Comparison of ENCODE assay signal across 8 cellular contexts in the genomic region with DNA sequence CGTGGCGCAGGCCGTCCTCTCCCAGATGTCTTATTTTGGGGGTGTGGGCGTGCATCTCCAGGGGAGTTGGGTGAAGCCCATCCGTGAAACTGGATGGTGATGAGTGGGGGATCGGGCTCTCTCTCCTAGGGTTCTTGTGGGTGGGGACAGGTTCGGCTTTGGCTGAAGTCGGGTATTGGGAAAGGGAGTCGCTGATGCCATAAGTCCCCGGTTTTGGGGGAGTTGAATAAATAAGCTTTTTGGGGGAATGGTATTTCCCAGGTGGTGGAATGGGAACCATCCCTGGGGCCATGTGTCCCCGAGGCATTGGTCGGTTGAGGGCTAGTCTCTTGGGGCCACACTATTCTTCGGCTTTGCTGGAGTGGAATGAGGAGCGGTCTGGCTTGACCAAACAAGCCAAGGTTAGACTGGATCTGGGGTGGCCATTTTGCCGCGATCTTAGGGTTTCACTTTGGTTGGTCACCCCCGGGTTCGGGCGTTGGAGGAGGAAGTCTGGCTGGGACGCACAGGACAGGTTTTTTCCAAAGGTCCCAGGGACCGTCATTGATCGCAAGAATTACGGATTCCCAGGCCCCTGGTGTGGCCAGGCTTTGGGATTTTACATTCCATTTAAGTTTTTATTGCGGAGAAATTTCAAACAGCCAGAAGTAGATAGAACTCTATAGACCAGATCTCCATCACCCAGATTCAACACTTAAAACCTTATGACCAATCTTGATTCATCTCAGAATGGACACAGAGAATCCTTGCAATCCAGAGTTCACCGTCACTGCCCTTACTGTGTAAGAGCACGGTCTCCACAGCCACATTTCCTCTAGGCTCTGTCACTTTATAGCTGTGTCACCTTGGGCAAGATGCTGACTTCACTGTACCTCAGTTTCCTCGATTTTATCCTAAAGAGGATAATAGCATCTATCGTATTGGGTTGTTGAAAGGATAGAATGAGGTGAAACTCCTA. TPM values are rescaled to one million over a fixed set of nuclear protein-coding genes. Genes with fewer than 3 reads are reported as not detected.
DNase-seq lines count a peak whose midpoint lies in the region; ATAC-seq and TF ChIP-seq lines count a peak whose summit lies in the region.

No MANE protein-coding gene starts in this region.

- H3K79me2 ChIP-seq in GM23338 (replicated peaks; ENCODE audit: insufficient read depth), result peaks cover 29% of the 10 kb centered on the region

- no peaks in the 10 kb centered on the region for H4K20me1 ChIP-seq in GM23338 (replicated peaks; ENCODE audit: insufficient read depth)

- H3K36me3 Mint-ChIP-seq in GM23338 (ENCODE audit: low read depth) (peaks cover 17% of the 10 kb centered on the region; the same call in 2 of the 3 replicates), WTC11 (peaks cover 25% of the 10 kb centered on the region)

- H3K27me3 Mint-ChIP-seq in GM23338 (ENCODE audit: insufficient read depth, low read depth, poor library complexity) (peaks cover 11% of the 10 kb centered on the region), WTC11 (ENCODE audit: low read depth) (peaks cover 24% of the 10 kb centered on the region)

- intact Hi-C loops in psoas muscle (cut with DNase I), result loop anchor here in 1 of 2 donors (5.0 kb wide), 1 partner anchor 322 kb away; a partner anchor contains a TSS

- H3K36me3 ChIP-seq in GM23338 (ENCODE audit: insufficient read depth) (no peaks in the 10 kb centered on the region), psoas muscle (ENCODE audit: insufficient read depth in 1 of 2, low read depth in 1 of 2) (peaks cover 3 to 9% of the 10 kb centered on the region in 2 donors)

- H3K27me3 ChIP-seq in GM23338 (ENCODE audit: insufficient read depth) (no peaks in the 10 kb centered on the region), psoas muscle (ENCODE audit: insufficient read depth in 3 of 3, low read length in 2 of 3) (peaks cover 0 to 5% (median 1%) of the 10 kb centered on the region in 3 donors)

- H3K27ac ChIP-seq in GM23338 (ENCODE audit: low read depth) (0 out of 2 replicates have a peak overlapping the region, but pooled peaks have one; percentile 64), psoas muscle (peak overlapping the region; percentile 95)

- H3K9me2 ChIP-seq in GM23338 (ENCODE audit: insufficient read depth), result peaks cover 11% of the 10 kb centered on the region; the same call in 1 of the 2 replicates

- TF ChIP-seq CTCF in GM23338 (conservative IDR thresholded peaks at IDR 0.05; ENCODE audit: low read depth in 2 of 2) (0 out of 4 replicates have a peak, but pooled peaks of 1 of the 2 experiments have one; percentile 4), WTC11 (IDR thresholded peaks at IDR 0.05) (no peak), fibroblast of villous mesenchyme (IDR thresholded peaks at IDR 0.05; ENCODE audit: insufficient read depth, low read depth, low read length) (no peak), psoas muscle (IDR thresholded peaks at IDR 0.05) (no peak)

- POLR2A ChIA-PET in WTC11 (lab: Charles Lee), result interaction anchor here (0.6 to 1.4 kb wide), 4 partner anchors 35 to 219 kb away, joined by 3 to 8 read pairs (median 4); a partner anchor contains a TSS

- H3K9me3 ChIP-seq in psoas muscle, result peaks cover 13% of the 10 kb centered on the region

- peaks cover 23% of the 10 kb centered on the region for H3K9me3 Mint-ChIP-seq in GM23338
- peaks cover 25% of the 10 kb centered on the region for H3K9me3 Mint-ChIP-seq in WTC11

- H3K4me3 ChIP-seq in GM23338 (peak overlapping the region; percentile 100), fibroblast of villous mesenchyme (ENCODE audit: low read depth, low read length) (peak overlapping the region; percentile 78), psoas muscle (peak overlapping the region; percentile 75)

- H3K27ac Mint-ChIP-seq in GM23338 (peak overlapping the region; percentile 99), WTC11 (peak overlapping the region; percentile 81)

- H2AFZ ChIP-seq in GM23338, result peak overlapping the region; percentile 97

- DNase-seq in AG20443 (ENCODE audit: low spot score), result peak; percentile 29
- DNase-seq in GM23338 (ENCODE audit: low spot score), result peak; percentile 57
- peak; percentile 24 for DNase-seq in WTC11 (ENCODE audit: low spot score)
- peak; percentile 39 for DNase-seq in fibroblast of villous mesenchyme (ENCODE audit: low read depth)
- DNase-seq in psoas muscle, result peak; percentile 12 to 50
- DNase-seq in kidney glomerular epithelial cell (lab: John Stamatoyannopoulos, UW), result no peak

- H3K4me1 ChIP-seq in GM23338 (ENCODE audit: insufficient read depth), result no peaks in the 10 kb centered on the region; the same call in 1 of the 2 replicates
- H3K4me1 ChIP-seq in psoas muscle, result no peaks in the 10 kb centered on the region

- peaks cover 12% of the 10 kb centered on the region for H3K4me1 Mint-ChIP-seq in GM23338
- H3K4me1 Mint-ChIP-seq in WTC11, result peaks cover 12% of the 10 kb centered on the region

- peak overlapping the region; percentile 92 for H3K4me2 ChIP-seq in GM23338

- peaks cover 7% of the 10 kb centered on the region for H3F3A ChIP-seq in GM23338 (replicated peaks; ENCODE audit: low read depth)

- peak overlapping the region; percentile 94 for H3K4me3 Mint-ChIP-seq in GM23338
- H3K4me3 Mint-ChIP-seq in WTC11, result peak overlapping the region; percentile 96

- ATAC-seq in GM23338 (peak; percentile 16), WTC11 (no peak; the same call in 1 of the 2 replicates), psoas muscle (peak in 1 of 4 donors; percentile 27), HG02678 (IDR thresholded peaks at IDR 0.05; ENCODE audit: unreplicated experiment) (no peak), GM21528 (IDR thresholded peaks at IDR 0.05; ENCODE audit: low FRiP score, unreplicated experiment) (no peak)

- CTCF ChIA-PET in WTC11 (lab: Charles Lee), result interaction anchor here (1.0 to 1.5 kb wide), 4 partner anchors 13 to 124 kb away, joined by 3 to 8 read pairs (median 5); no protein-coding TSS in a partner anchor

- WGBS in psoas muscle, 3 donors, result 20 to 24% (median 20%) methylated on average over 28 of the region's 28 CpGs

TF ChIP-seq in GM23338, 12 proteins besides CTCF, POLR2A, EP300 and RAD21 (continues in another document):
- TF ChIP-seq STAT1 (IDR thresholded peaks at IDR 0.05; ENCODE audit: unreplicated experiment) (no peak), ZNF331 (CRISPR knock-in tag; IDR thresholded peaks at IDR 0.05; ENCODE audit: low read depth) (no peak), POLR2AphosphoS5 (IDR thresholded peaks at IDR 0.05; ENCODE audit: low read depth) (no peak), JUNB (IDR thresholded peaks at IDR 0.05; ENCODE audit: unreplicated experiment) (no peak), NANOG (IDR thresholded peaks at IDR 0.05; ENCODE audit: borderline replicate concordance) (no peak)

TF ChIP-seq in WTC11, 78 proteins besides CTCF, POLR2A, EP300 and RAD21:
- TF ChIP-seq KAT7 (CRISPR knock-in tag; IDR thresholded peaks at IDR 0.05; ENCODE audit: borderline replicate concordance) (0 out of 2 replicates have a peak, but pooled peaks have one; percentile 5), ZNF671 (CRISPR knock-in tag; IDR thresholded peaks at IDR 0.05) (no peak), NFYB (CRISPR knock-in tag; conservative IDR thresholded peaks at IDR 0.05; ENCODE audit: low read depth) (no peak), FOXK1 (CRISPR knock-in tag; IDR thresholded peaks at IDR 0.05) (no peak), CREM (CRISPR knock-in tag; IDR thresholded peaks at IDR 0.05) (no peak)
- TF ChIP-seq, protein P1, sequence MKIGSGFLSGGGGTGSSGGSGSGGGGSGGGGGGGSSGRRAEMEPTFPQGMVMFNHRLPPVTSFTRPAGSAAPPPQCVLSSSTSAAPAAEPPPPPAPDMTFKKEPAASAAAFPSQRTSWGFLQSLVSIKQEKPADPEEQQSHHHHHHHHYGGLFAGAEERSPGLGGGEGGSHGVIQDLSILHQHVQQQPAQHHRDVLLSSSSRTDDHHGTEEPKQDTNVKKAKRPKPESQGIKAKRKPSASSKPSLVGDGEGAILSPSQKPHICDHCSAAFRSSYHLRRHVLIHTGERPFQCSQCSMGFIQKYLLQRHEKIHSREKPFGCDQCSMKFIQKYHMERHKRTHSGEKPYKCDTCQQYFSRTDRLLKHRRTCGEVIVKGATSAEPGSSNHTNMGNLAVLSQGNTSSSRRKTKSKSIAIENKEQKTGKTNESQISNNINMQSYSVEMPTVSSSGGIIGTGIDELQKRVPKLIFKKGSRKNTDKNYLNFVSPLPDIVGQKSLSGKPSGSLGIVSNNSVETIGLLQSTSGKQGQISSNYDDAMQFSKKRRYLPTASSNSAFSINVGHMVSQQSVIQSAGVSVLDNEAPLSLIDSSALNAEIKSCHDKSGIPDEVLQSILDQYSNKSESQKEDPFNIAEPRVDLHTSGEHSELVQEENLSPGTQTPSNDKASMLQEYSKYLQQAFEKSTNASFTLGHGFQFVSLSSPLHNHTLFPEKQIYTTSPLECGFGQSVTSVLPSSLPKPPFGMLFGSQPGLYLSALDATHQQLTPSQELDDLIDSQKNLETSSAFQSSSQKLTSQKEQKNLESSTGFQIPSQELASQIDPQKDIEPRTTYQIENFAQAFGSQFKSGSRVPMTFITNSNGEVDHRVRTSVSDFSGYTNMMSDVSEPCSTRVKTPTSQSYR (CRISPR knock-in tag; IDR thresholded peaks at IDR 0.05), result no peak

RNA-seq across cellular contexts. Expression of a gene that starts 0.7 kb away (rescaled TPM):
- 14.4 and 15.1 TPM in 2 replicates for total RNA-seq in GM23338 (2014; rRNA removed; shearing (Covaris generic))
- polyA plus RNA-seq in GM23338 (2016; fragmentation: Nextera tagmentation; extraction: Ambion mirVana), result 9.4 and 10.6 TPM in 2 replicates
- total RNA-seq in WTC11 (2021), result 13.9 to 16.2 TPM (median 14.7 TPM) in 3 replicates
- 18.1 and 19.3 TPM in 2 replicates for total RNA-seq in fibroblast of villous mesenchyme
- total RNA-seq in psoas muscle, result 1 to 10 TPM; 5.2 to 9.7 (median 7.3) TPM
- polyA plus RNA-seq in psoas muscle, result 10 to 100 TPM in 1 of 3 donors, 1 to 10 TPM in 2; 7.6 to 10.1 (median 9.8) TPM
